ENCODE assay signal across 9 cellular contexts in the genomic region with DNA sequence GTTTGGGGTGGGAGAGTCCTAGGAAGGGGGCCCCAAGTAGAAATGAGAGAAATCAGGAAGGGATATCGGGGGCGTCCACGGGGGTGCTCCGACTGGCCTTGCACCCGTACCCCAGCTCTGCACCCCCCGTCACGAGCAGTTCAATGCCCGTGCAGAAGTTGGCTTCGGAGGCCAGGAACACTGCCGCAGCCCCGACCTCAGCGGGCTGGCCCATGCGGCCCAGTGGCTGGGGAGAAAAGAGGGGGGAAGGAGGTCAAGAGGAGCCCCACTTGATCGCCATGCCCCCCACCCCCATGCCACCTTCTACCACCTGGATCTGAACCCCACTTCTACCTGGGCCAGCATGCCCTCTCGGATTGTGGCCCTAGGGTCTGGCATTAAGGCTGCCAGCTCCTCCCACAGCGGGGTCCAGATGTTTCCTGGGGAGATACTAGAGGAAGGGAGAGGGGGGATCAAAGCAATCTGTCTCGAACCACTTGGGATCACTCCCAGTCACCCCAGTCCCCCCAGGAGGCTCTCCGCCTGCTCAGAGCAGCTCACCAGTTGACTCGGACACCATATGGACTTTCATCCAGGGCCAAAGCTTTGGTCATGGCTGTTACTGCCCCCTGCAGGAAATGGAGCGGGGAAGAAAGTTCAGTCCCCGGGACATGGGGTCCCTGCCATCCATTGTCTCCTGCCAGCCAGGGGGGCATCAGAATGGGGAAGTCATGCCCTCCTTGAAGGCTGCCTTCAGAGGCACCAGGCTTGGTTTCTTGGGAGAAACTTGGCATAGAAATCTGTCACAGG. TPM values are rescaled to one million over a fixed set of nuclear protein-coding genes. Genes with fewer than 3 reads are reported as not detected.
DNase-seq lines count a peak whose midpoint lies in the region; ATAC-seq and TF ChIP-seq lines count a peak whose summit lies in the region.
"Had no signal": no experiment of that assay in that cellular context is flagged by ENCODE, and none has a peak within 500 bp of the region (broad histone marks: within the 10 kb centered on the region; RNA-seq: fewer than 3 reads in every experiment).

No MANE protein-coding gene starts in this region.

- H3K27ac ChIP-seq in SK-N-SH (ENCODE audit: low read depth in 2 of 2, low read length in 1 of 2) (no peak overlapping the region; a peak in 1 of 4 replicates), transverse colon (peak overlapping the region in 3 of 4 donors; percentile 89 to 93 (median 92))

- no peaks in the 10 kb centered on the region for H3K9me2 ChIP-seq in SK-N-SH

- no peak overlapping the region for H3K4me2 ChIP-seq in SK-N-SH

- no peak for TF ChIP-seq RAD21 in SK-N-SH (IDR thresholded peaks at IDR 0.05; ENCODE audit: low read length)

- ATAC-seq in SK-N-SH treated with all-trans-retinoic acid at 6 μM for 48 hours = no peak
- no peak for ATAC-seq in activated B cell treated with CpG ODN at 0.5 μM for 24 hours (ENCODE audit: low read depth)
- ATAC-seq in HG03139 (IDR thresholded peaks at IDR 0.05; ENCODE audit: unreplicated experiment) = no peak
- no peak for ATAC-seq in HG03432 (IDR thresholded peaks at IDR 0.05; ENCODE audit: unreplicated experiment)

- no peak for TF ChIP-seq POLR2A in transverse colon (IDR thresholded peaks at IDR 0.05)

- H3K27ac Mint-ChIP-seq in activated B cell treated with CpG ODN at 0.5 μM for 24 hours (peak overlapping the region; percentile 91), immature natural killer cell (no peak overlapping the region)

- DNase-seq in SK-N-SH = peak; percentile 47
- DNase-seq in activated B cell treated with CpG ODN at 0.5 μM for 24 hours = no peak
- DNase-seq in immature natural killer cell = no peak
- no peak for DNase-seq in transverse colon
- no peak for DNase-seq in epidermal melanocyte (ENCODE audit: insufficient read length, low spot score)

- H3K27me3 ChIP-seq in SK-N-SH (ENCODE audit: insufficient read depth) (no peaks in the 10 kb centered on the region), transverse colon (no peaks in the 10 kb centered on the region)

- H3K4me3 Mint-ChIP-seq in activated B cell treated with CpG ODN at 0.5 μM for 24 hours (peak overlapping the region; percentile 88), immature natural killer cell (peak overlapping the region in 4 of 5 donors; percentile 71 to 79 (median 72))

- TF ChIP-seq EP300 in SK-N-SH (IDR thresholded peaks at IDR 0.05; ENCODE audit: borderline replicate concordance in 1 of 2, low read depth in 1 of 2, low read length in 1 of 2) (no peak), transverse colon (IDR thresholded peaks at IDR 0.05; ENCODE audit: low read depth) (no peak)

- H3K9me3 ChIP-seq in SK-N-SH (no peaks in the 10 kb centered on the region), transverse colon (no peaks in the 10 kb centered on the region)

- peaks cover 29% of the 10 kb centered on the region for H3K4me1 Mint-ChIP-seq in activated B cell treated with CpG ODN at 0.5 μM for 24 hours
- H3K4me1 Mint-ChIP-seq in immature natural killer cell = peaks cover 17 to 21% of the 10 kb centered on the region in 2 donors

- no peaks in the 10 kb centered on the region for H3K36me3 Mint-ChIP-seq in activated B cell treated with CpG ODN at 0.5 μM for 24 hours (ENCODE audit: low read depth)
- no peaks in the 10 kb centered on the region for H3K36me3 Mint-ChIP-seq in immature natural killer cell

- H3K36me3 ChIP-seq in SK-N-SH (replicated peaks in 1 of 2; ENCODE audit: control insufficient read depth in 1 of 2, insufficient read depth in 2 of 2, low read length in 1 of 2) = no peaks in the 10 kb centered on the region
- no peaks in the 10 kb centered on the region for H3K36me3 ChIP-seq in transverse colon

- WGBS in SK-N-SH (ENCODE audit: low lambda C conversion rate) = 94% methylated on average over 6 of the region's 21 CpGs
- WGBS in transverse colon (ENCODE audit: low coverage in 1 of 2), 2 donors = 88% methylated on average over 21 of the region's 21 CpGs; no CpG with 5 or more reads in 1 of the 2 donors

- POLR2A ChIA-PET in SK-N-SH (lab: Yijun Ruan, JAX) (interaction anchor here (1.4 kb wide), 1 partner anchor 17 kb away, joined by 4 read pairs; no protein-coding TSS in a partner anchor), activated B cell treated with CpG ODN at 0.5 μM for 24 hours (lab: Charles Lee) (interaction anchor here (1.0 to 3.5 kb wide), 4 partner anchors 24 to 180 kb away, joined by 3 to 34 read pairs (median 4); partner anchors contain the start of genes FTL, GYS1, HSD17B14 and RUVBL2)

- peaks cover 2% of the 10 kb centered on the region for H3F3A ChIP-seq in SK-N-SH (replicated peaks; ENCODE audit: insufficient read depth)

- H3K4me3 ChIP-seq in SK-N-SH (ENCODE audit: low read depth in 2 of 2, low read length in 1 of 2) = no peak overlapping the region
- no peak overlapping the region for H3K4me3 ChIP-seq in transverse colon

- H3K9ac ChIP-seq in SK-N-SH = no peak overlapping the region

- TF ChIP-seq CTCF in SK-N-SH (IDR thresholded peaks at IDR 0.05) = peak; percentile 40
- no peak for TF ChIP-seq CTCF in activated B cell treated with CpG ODN at 0.5 μM for 24 hours (IDR thresholded peaks at IDR 0.05)
- no peak for TF ChIP-seq CTCF in transverse colon (IDR thresholded peaks at IDR 0.05)

- CTCF ChIA-PET in SK-N-SH (lab: Yijun Ruan, JAX) (interaction anchor here (0.7 to 4.7 kb wide), 12 partner anchors 10 to 184 kb away, joined by 3 to 27 read pairs (median 5); partner anchors contain the start of genes CA11, HSD17B14 and RUVBL2), activated B cell treated with CpG ODN at 0.5 μM for 24 hours (lab: Charles Lee) (interaction anchor here (2.9 kb wide), 1 partner anchor 18 kb away, joined by 10 read pairs; no protein-coding TSS in a partner anchor)

- H3K4me1 ChIP-seq in SK-N-SH (ENCODE audit: control insufficient read depth in 1 of 2, insufficient read depth in 2 of 2, low read depth in 1 of 2, low read length in 1 of 2) (peaks cover 0 to 12% of the 10 kb centered on the region in 2 experiments; a peak in 2 of 4 replicates), transverse colon (peaks cover 6 to 44% (median 30%) of the 10 kb centered on the region in 4 donors)

- H3K27me3 Mint-ChIP-seq in activated B cell treated with CpG ODN at 0.5 μM for 24 hours (no peaks in the 10 kb centered on the region), immature natural killer cell (ENCODE audit: low read depth in 3 of 3) (peaks cover 2 to 7% (median 2%) of the 10 kb centered on the region in 3 donors)

- H3K79me2 ChIP-seq in SK-N-SH (ENCODE audit: insufficient read depth) = no peaks in the 10 kb centered on the region

- in situ Hi-C loops in transverse colon (cut with MboI; ENCODE audit: low pct_ligation_motif_present in 1 of 4, low pct_unique_long_range_greater_than_20kb in 1 of 4, low sequenced_read_pairs in 3 of 4) = no loop called here

- H4K20me1 ChIP-seq in SK-N-SH (ENCODE audit: insufficient read depth) = no peaks in the 10 kb centered on the region

- no peaks in the 10 kb centered on the region for H3K9me3 Mint-ChIP-seq in activated B cell treated with CpG ODN at 0.5 μM for 24 hours
- no peaks in the 10 kb centered on the region for H3K9me3 Mint-ChIP-seq in immature natural killer cell

- intact Hi-C loops in activated B cell treated with CpG ODN at 0.5 μM for 24 hours (cut with micrococcal nuclease) (no loop called here), transverse colon (cut with DNase I; ENCODE audit: low total_unique reads) (no loop called here)

- H2AFZ ChIP-seq in SK-N-SH (ENCODE audit: low read depth) = no peak overlapping the region

TF ChIP-seq in SK-N-SH, 30 proteins besides CTCF, POLR2A, EP300 and RAD21 (continues in another document):
- TF ChIP-seq TEAD4 (IDR thresholded peaks at IDR 0.05; ENCODE audit: borderline replicate concordance, insufficient read depth) = no peak
- no peak for TF ChIP-seq JUND (IDR thresholded peaks at IDR 0.05)
- TF ChIP-seq RXRA (IDR thresholded peaks at IDR 0.05; ENCODE audit: borderline replicate concordance, low read depth) = no peak
- TF ChIP-seq POLR2AphosphoS5 (IDR thresholded peaks at IDR 0.05; ENCODE audit: low read depth, low read length) = no peak
- no peak for TF ChIP-seq SMC3 (IDR thresholded peaks at IDR 0.05; ENCODE audit: low read depth, low read length)

RNA-seq across cellular contexts. Expression of gene BCAT2, which starts 2.5 kb away (rescaled TPM):
- polyA plus RNA-seq in SK-N-SH (2012; rRNA removed) (70.6 and 71.6 TPM in 2 replicates), immature natural killer cell (10 to 100 TPM; 18.0 to 21.3 (median 19.9) TPM)
- polyA plus RNA-seq in SK-N-SH (2012; cell fraction: cytosol; rRNA removed) = 28.7 and 41.1 TPM in 2 replicates
- polyA plus RNA-seq in SK-N-SH (2012; cell fraction: nucleus; rRNA removed) = 134 and 143 TPM in 2 replicates
- total RNA-seq in activated B cell treated with CpG ODN at 0.5 μM for 24 hours (44.0 and 47.8 TPM in 2 replicates), transverse colon (10 to 100 TPM; 32.4 to 51.5 (median 42.8) TPM)

RNA-seq across cellular contexts. Expression of gene HSD17B14, which starts 23.0 kb away (rescaled TPM):
- polyA plus RNA-seq in SK-N-SH (2012; rRNA removed) (27.9 and 29.7 TPM in 2 replicates), immature natural killer cell (not detected)
- 15.9 and 18.2 TPM in 2 replicates for polyA plus RNA-seq in SK-N-SH (2012; cell fraction: cytosol; rRNA removed)
- polyA plus RNA-seq in SK-N-SH (2012; cell fraction: nucleus; rRNA removed) = 48.3 and 48.4 TPM in 2 replicates
- total RNA-seq in activated B cell treated with CpG ODN at 0.5 μM for 24 hours (2.6 and 2.8 TPM in 2 replicates), transverse colon (10 to 100 TPM in 1 of 4 donors, 1 to 10 TPM in 3; 3.5 to 15.1 (median 5.4) TPM)

RNA-seq across cellular contexts. Expression of gene PLEKHA4, which starts 55.1 kb away (rescaled TPM):
- polyA plus RNA-seq in SK-N-SH (2012; rRNA removed) = 4.7 and 5.6 TPM in 2 replicates
- polyA plus RNA-seq in SK-N-SH (2012; cell fraction: cytosol; rRNA removed) = 2.6 and 3.4 TPM in 2 replicates
- 9.9 and 18.4 TPM in 2 replicates for polyA plus RNA-seq in SK-N-SH (2012; cell fraction: nucleus; rRNA removed)
- total RNA-seq in activated B cell treated with CpG ODN at 0.5 μM for 24 hours = 5.7 and 6.4 TPM in 2 replicates
- polyA plus RNA-seq in immature natural killer cell = 1 to 10 TPM; 3.0 to 5.9 (median 4.8) TPM
- 10 to 100 TPM in 2 of 4 donors, 1 to 10 TPM in 2; 2.6 to 34.4 (median 10.3) TPM for total RNA-seq in transverse colon

RNA-seq across cellular contexts. Expression of gene FGF21, which starts 58.0 kb away (rescaled TPM):
- polyA plus RNA-seq in SK-N-SH (2012; rRNA removed) = not detected in 2 replicates
- polyA plus RNA-seq in SK-N-SH (2012; cell fraction: cytosol; rRNA removed) = not detected in 2 replicates
- not detected in 2 replicates for polyA plus RNA-seq in SK-N-SH (2012; cell fraction: nucleus; rRNA removed)
- not detected in 2 replicates for total RNA-seq in activated B cell treated with CpG ODN at 0.5 μM for 24 hours
- polyA plus RNA-seq in immature natural killer cell = not detected
- not detected for total RNA-seq in transverse colon
- polyA plus RNA-seq: adipose tissue had no signal

RNA-seq across cellular contexts. Expression of gene PPP1R15A, which starts 58.9 kb away (rescaled TPM):
- 62.3 and 73.7 TPM in 2 replicates for polyA plus RNA-seq in SK-N-SH (2012; rRNA removed)
- 63.6 and 64.3 TPM in 2 replicates for polyA plus RNA-seq in SK-N-SH (2012; cell fraction: cytosol; rRNA removed)
- polyA plus RNA-seq in SK-N-SH (2012; cell fraction: nucleus; rRNA removed) = 89.1 and 95.9 TPM in 2 replicates
- 115 and 123 TPM in 2 replicates for total RNA-seq in activated B cell treated with CpG ODN at 0.5 μM for 24 hours
- 100 to 1,000 TPM in 1 of 3 donors, 10 to 100 TPM in 2; 41.7 to 149 (median 48.8) TPM for polyA plus RNA-seq in immature natural killer cell
- total RNA-seq in transverse colon = 100 to 1,000 TPM in 1 of 4 donors, 10 to 100 TPM in 3; 49.4 to 109 (median 69.5) TPM

Comparison
In these comparisons a context has a peak if more than half of its experiments do, and no peak if none do; other contexts are left out.
1. H3K27ac ChIP-seq: peak in transverse colon (3 of 4); none in SK-N-SH (0 of 2).